28 cellular contexts compared by ENCODE assay signal in genomic region chr18:78420116-78420515, GRCh38.
"Had no signal": no experiment of that assay in that cellular context is flagged by ENCODE, and none has a peak within 500 bp of the region (broad histone marks: within the 10 kb centered on the region; RNA-seq: fewer than 3 reads in every experiment).

No MANE protein-coding gene starts in this region.

- H3K4me3 ChIP-seq: stomach, suprapubic skin, testis, thoracic aorta, thyroid gland, tibial artery, tibial nerve, transverse colon, upper lobe of left lung, upper lobe of right lung, uterus, vagina had no signal

- H3K36me3 Mint-ChIP-seq: stimulated activated effector memory CD8-positive, alpha-beta T cell treated with anti-CD3 and anti-CD28 coated beads, Interleukin-12 subunit alpha, Interleukin-12 subunit beta, amount 100 ng/mL, for 72 hours; stimulated activated memory B cell treated with anti-CD40 and anti-IgM and Interleukin-4, amounts not matched to agents 10 μg/mL and 1 μg/mL and 100 μg/mL, for 72 hours; stimulated activated naive B cell treated with anti-CD40 and anti-IgM and Interleukin-4, amounts not matched to agents 10 μg/mL and 1 μg/mL and 100 μg/mL, for 72 hours; type B pancreatic cell had no signal

- H3K27me3 ChIP-seq: stomach, testis, thyroid gland, tibial nerve, transverse colon, upper lobe of left lung, upper lobe of right lung, uterus, vagina had no signal

- H3K4me1 Mint-ChIP-seq: stimulated activated effector memory CD8-positive, alpha-beta T cell treated with anti-CD3 and anti-CD28 coated beads, Interleukin-12 subunit alpha, Interleukin-12 subunit beta, amount 100 ng/mL, for 72 hours; stimulated activated memory B cell treated with anti-CD40 and anti-IgM and Interleukin-4, amounts not matched to agents 10 μg/mL and 1 μg/mL and 100 μg/mL, for 72 hours; stimulated activated naive B cell treated with anti-CD40 and anti-IgM and Interleukin-4, amounts not matched to agents 10 μg/mL and 1 μg/mL and 100 μg/mL, for 72 hours; stimulated activated naive CD8-positive, alpha-beta T cell treated with anti-CD3 and anti-CD28 coated beads, Interleukin-15, amount 100 ng/mL, for 72 hours had no signal

- H3K27ac Mint-ChIP-seq: stimulated activated effector memory CD8-positive, alpha-beta T cell treated with anti-CD3 and anti-CD28 coated beads, Interleukin-12 subunit alpha, Interleukin-12 subunit beta, amount 100 ng/mL, for 72 hours; stimulated activated memory B cell treated with anti-CD40 and anti-IgM and Interleukin-4, amounts not matched to agents 10 μg/mL and 1 μg/mL and 100 μg/mL, for 72 hours; stimulated activated naive B cell treated with anti-CD40 and anti-IgM and Interleukin-4, amounts not matched to agents 10 μg/mL and 1 μg/mL and 100 μg/mL, for 72 hours; stimulated activated naive CD8-positive, alpha-beta T cell treated with anti-CD3 and anti-CD28 coated beads, Interleukin-15, amount 100 ng/mL, for 72 hours; stimulated activated naive CD8-positive, alpha-beta T cell treated with anti-CD3 and anti-CD28 coated beads, Interleukin-15, Interleukin-2, amounts not matched to agents 100 ng/mL and 50 ng/mL, for 24 hours; type B pancreatic cell had no signal

- H3K27me3 Mint-ChIP-seq: stimulated activated naive CD8-positive, alpha-beta T cell treated with anti-CD3 and anti-CD28 coated beads, Interleukin-15, amount 100 ng/mL, for 72 hours; stimulated activated naive CD8-positive, alpha-beta T cell treated with anti-CD3 and anti-CD28 coated beads, Interleukin-15, Interleukin-2, amounts not matched to agents 100 ng/mL and 50 ng/mL, for 24 hours had no signal

- H3K9me3 ChIP-seq: stomach, suprapubic skin, testis, thoracic aorta, thyroid gland, tibial artery, tibial nerve, transverse colon, upper lobe of left lung, upper lobe of right lung, uterus, vagina had no signal

- H3K4me3 Mint-ChIP-seq: stimulated activated effector memory CD8-positive, alpha-beta T cell treated with anti-CD3 and anti-CD28 coated beads, Interleukin-12 subunit alpha, Interleukin-12 subunit beta, amount 100 ng/mL, for 72 hours; stimulated activated memory B cell treated with anti-CD40 and anti-IgM and Interleukin-4, amounts not matched to agents 10 μg/mL and 1 μg/mL and 100 μg/mL, for 72 hours; stimulated activated naive B cell treated with anti-CD40 and anti-IgM and Interleukin-4, amounts not matched to agents 10 μg/mL and 1 μg/mL and 100 μg/mL, for 72 hours; stimulated activated naive CD8-positive, alpha-beta T cell treated with anti-CD3 and anti-CD28 coated beads, Interleukin-15, amount 100 ng/mL, for 72 hours; stimulated activated naive CD8-positive, alpha-beta T cell treated with anti-CD3 and anti-CD28 coated beads, Interleukin-15, Interleukin-2, amounts not matched to agents 100 ng/mL and 50 ng/mL, for 24 hours; type B pancreatic cell had no signal

- H3K27ac ChIP-seq: stomach, suprapubic skin, testis, thoracic aorta, thyroid gland, tibial artery, tibial nerve, transverse colon, upper lobe of left lung, upper lobe of right lung, uterus, vagina had no signal

- H3K9me3 Mint-ChIP-seq: stimulated activated effector memory CD8-positive, alpha-beta T cell treated with anti-CD3 and anti-CD28 coated beads, Interleukin-12 subunit alpha, Interleukin-12 subunit beta, amount 100 ng/mL, for 72 hours; stimulated activated memory B cell treated with anti-CD40 and anti-IgM and Interleukin-4, amounts not matched to agents 10 μg/mL and 1 μg/mL and 100 μg/mL, for 72 hours; stimulated activated naive B cell treated with anti-CD40 and anti-IgM and Interleukin-4, amounts not matched to agents 10 μg/mL and 1 μg/mL and 100 μg/mL, for 72 hours; stimulated activated naive CD8-positive, alpha-beta T cell treated with anti-CD3 and anti-CD28 coated beads, Interleukin-15, amount 100 ng/mL, for 72 hours; stimulated activated naive CD8-positive, alpha-beta T cell treated with anti-CD3 and anti-CD28 coated beads, Interleukin-15, Interleukin-2, amounts not matched to agents 100 ng/mL and 50 ng/mL, for 24 hours; type B pancreatic cell had no signal

- DNase-seq: stimulated activated CD4-positive, alpha-beta T cell treated with anti-CD3 and anti-CD28 coated beads, Interleukin-2, amount 100 ng/mL, for 48 hours; stimulated activated CD4-positive, alpha-beta T cell treated with anti-CD3 and anti-CD28 coated beads, Interleukin-4, amount 100 ng/mL, for 1 hour; stimulated activated CD4-positive, alpha-beta T cell treated with anti-CD3 and anti-CD28 coated beads, Interleukin-4, amount 100 ng/mL, for 24 hours; stimulated activated CD4-positive, alpha-beta T cell treated with anti-CD3 and anti-CD28 coated beads, Interleukin-4, amount 100 ng/mL, for 4 hours; stimulated activated CD8-positive, alpha-beta memory T cell treated with anti-CD3 and anti-CD28 coated beads, Interleukin-4, amount 100 ng/mL, for 48 hours; stimulated activated naive B cell treated with anti-CD40 and anti-IgM and Interleukin-4, amounts not matched to agents 10 μg/mL and 1 μg/mL and 100 μg/mL, for 72 hours; stimulated activated naive CD4-positive, alpha-beta T cell; stimulated activated naive CD4-positive, alpha-beta T cell treated with Interleukin-2 at 50 U/mL for 16 hours; stimulated activated naive CD8-positive, alpha-beta T cell treated with anti-CD3 and anti-CD28 coated beads, Interleukin-15, amount 100 ng/mL, for 72 hours; stimulated activated naive CD8-positive, alpha-beta T cell treated with anti-CD3 and anti-CD28 coated beads, Interleukin-15, Interleukin-2, amounts not matched to agents 100 U/mL and 50 U/mL, for 24 hours; stomach; substantia nigra; testis; thyroid gland; tibial artery; transverse colon; trophoblast cell; upper lobe of left lung; upper lobe of right lung; uterus had no signal

- ATAC-seq: stimulated activated memory B cell treated with anti-CD40 and anti-IgM and Interleukin-4, amounts not matched to agents 10 μg/mL and 1 μg/mL and 100 μg/mL, for 72 hours; stimulated activated naive B cell treated with anti-CD40 and anti-IgM and Interleukin-4, amounts not matched to agents 10 μg/mL and 1 μg/mL and 100 μg/mL, for 72 hours; stimulated activated naive CD8-positive, alpha-beta T cell treated with anti-CD3 and anti-CD28 coated beads, Interleukin-15, amount 100 ng/mL, for 72 hours; stimulated activated naive CD8-positive, alpha-beta T cell treated with anti-CD3 and anti-CD28 coated beads, Interleukin-15, Interleukin-2, amounts not matched to agents 100 U/mL and 50 U/mL, for 24 hours; upper lobe of right lung had no signal

- H3K4me1 ChIP-seq: stomach, suprapubic skin, testis, thyroid gland, tibial artery, transverse colon, upper lobe of left lung, upper lobe of right lung, uterus, vagina had no signal

- H3K36me3 ChIP-seq: stomach, suprapubic skin, thoracic aorta, thyroid gland, tibial artery, tibial nerve, transverse colon, upper lobe of left lung, upper lobe of right lung, uterus, vagina had no signal
